8 cellular contexts compared by ENCODE assay signal in genomic region chr15:83446904-83447708, GRCh38.
DNase-seq lines count a peak whose midpoint lies in the region; ATAC-seq and TF ChIP-seq lines count a peak whose summit lies in the region.

A gene with protein sequence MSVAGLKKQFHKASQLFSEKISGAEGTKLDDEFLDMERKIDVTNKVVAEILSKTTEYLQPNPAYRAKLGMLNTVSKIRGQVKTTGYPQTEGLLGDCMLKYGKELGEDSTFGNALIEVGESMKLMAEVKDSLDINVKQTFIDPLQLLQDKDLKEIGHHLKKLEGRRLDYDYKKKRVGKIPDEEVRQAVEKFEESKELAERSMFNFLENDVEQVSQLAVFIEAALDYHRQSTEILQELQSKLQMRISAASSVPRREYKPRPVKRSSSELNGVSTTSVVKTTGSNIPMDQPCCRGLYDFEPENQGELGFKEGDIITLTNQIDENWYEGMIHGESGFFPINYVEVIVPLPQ (plus strand): TSS chr15:83447341. CDS start chr15:83447534, 193 bp downstream.

- peak within 1 kb of the TSS; percentile 24 to 53 (median 36) for H3K4me3 ChIP-seq in skin epidermis

- peak; percentile 82 for TF ChIP-seq CTCF in VCaP (conservative IDR thresholded peaks at IDR 0.05)

- ATAC-seq in GM18858 (IDR thresholded peaks at IDR 0.05; ENCODE audit: unreplicated experiment) (no peak), GM21529 (IDR thresholded peaks at IDR 0.05; ENCODE audit: unreplicated experiment) (no peak)

- peak; percentile 17 for DNase-seq in DMS 273 treated with DMSO at 0.1 percent for 48 hours (lab: John Stamatoyannopoulos, UW)
- peak; percentile 34 for DNase-seq in HuH-7.5 (ENCODE audit: low spot score)
- DNase-seq in islet precursor cell = peak; percentile 94

- peak within 1 kb of the TSS; percentile 68; the same call in 1 of the 2 replicates for H3K27ac ChIP-seq in VCaP
- H3K27ac ChIP-seq in cingulate gyrus (ENCODE audit: low read depth, low read length) = peak within 1 kb of the TSS; percentile 84
- H3K27ac ChIP-seq in skin epidermis = peak within 1 kb of the TSS in 2 of 21 experiments; percentile 46 to 48

Comparison
In these comparisons a context has a peak if more than half of its experiments do, and no peak if none do; other contexts are left out.
1. DNase-seq: peak in every context shown above with its lines; median percentile 94 in islet precursor cell; 34 in HuH-7.5; 17 in DMS 273 treated with DMSO at 0.1 percent for 48 hours.